In genomic region chrX:86579777-86580176, GRCh38 we compare ENCODE assay signal across 34 cellular contexts.
"Had no signal": no experiment of that assay in that cellular context is flagged by ENCODE, and none has a peak within 500 bp of the region (broad histone marks: within the 10 kb centered on the region; RNA-seq: fewer than 3 reads in every experiment).

No MANE protein-coding gene starts in this region.

- H3K27ac ChIP-seq: KMS-11 had no signal

- H3K4me3 ChIP-seq: MG63 had no signal

- H3K9me3 ChIP-seq: MG63 had no signal

- DNase-seq: Karpas-422, Kasumi-1, KG1, MG63, MM.1S, MV-4-11, NCI-H1048, NCI-H1092, NCI-H1092 treated with DMSO at 0.1 percent for 48 hours, NCI-H1105, NCI-H1105 treated with DMSO at 0.1 percent for 48 hours, NCI-H1417, NCI-H1417 treated with DMSO at 0.1 percent for 48 hours, NCI-H1436, NCI-H1436 treated with DMSO at 0.1 percent for 48 hours, NCI-H146, NCI-H1694, NCI-H1694 treated with DMSO at 0.1 percent for 48 hours, NCI-H187, NCI-H187 treated with DMSO at 0.1 percent for 48 hours, NCI-H1930, NCI-H2029, NCI-H2029 treated with DMSO at 0.1 percent for 48 hours, NCI-H2081, NCI-H2081 treated with DMSO at 0.1 percent for 48 hours, NCI-H2107, NCI-H2171, NCI-H2171 treated with DMSO at 0.1 percent for 48 hours, NCI-H2227 treated with DMSO at 0.1 percent for 48 hours, NCI-H226, NCI-H345, NCI-H446, NCI-H446 treated with DMSO at 0.1 percent for 48 hours had no signal

- H3K9ac ChIP-seq: KMS-11 had no signal

- H3K36me3 ChIP-seq: MG63 had no signal
